ENCODE assay signal across 22 cellular contexts in the genomic region with DNA sequence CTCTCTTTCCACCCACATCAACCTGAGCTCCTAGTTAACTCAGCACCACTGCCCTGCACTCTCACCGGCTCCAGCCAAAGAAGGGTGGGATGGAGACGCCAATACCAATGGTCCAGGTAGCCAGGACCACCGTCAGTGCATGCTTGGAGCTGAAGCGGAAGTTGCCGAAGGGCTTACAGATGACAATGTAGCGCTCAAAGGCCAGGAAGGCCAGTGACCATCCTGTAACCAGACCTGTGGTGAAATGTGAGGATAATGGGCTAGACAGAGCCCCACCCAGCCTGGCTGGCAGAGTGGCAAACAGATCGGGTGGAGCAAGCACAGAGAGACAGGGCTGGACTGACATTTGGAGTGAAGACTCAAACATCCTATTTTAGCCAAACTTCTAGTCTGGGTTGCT. TPM values are rescaled to one million over a fixed set of nuclear protein-coding genes. Genes with fewer than 3 reads are reported as not detected.
DNase-seq lines count a peak whose midpoint lies in the region; ATAC-seq, FAIRE-seq and TF ChIP-seq lines count a peak whose summit lies in the region.
"Had no signal": no experiment of that assay in that cellular context is flagged by ENCODE, and none has a peak within 500 bp of the region (broad histone marks: within the 10 kb centered on the region; RNA-seq: fewer than 3 reads in every experiment).

No MANE protein-coding gene starts in this region.

- no peak for TF ChIP-seq RAD21 in GM12878 (IDR thresholded peaks at IDR 0.05; ENCODE audit: insufficient read depth, low read depth, low read length)

- 95% methylated on average over 7 of the region's 7 CpGs for WGBS in GM12878 (ENCODE audit: insufficient coverage, insufficient replicate concordance, low lambda C conversion rate, missing lambda C conversion rate)

- H2AFZ ChIP-seq in GM12878 (ENCODE audit: control insufficient read depth, low read depth, low read length) = no peak overlapping the region

- H4K20me1 ChIP-seq in GM12878 (ENCODE audit: control insufficient read depth, insufficient read depth) = no peaks in the 10 kb centered on the region
- H4K20me1 ChIP-seq: BLaER1 had no signal

- H3K79me2 ChIP-seq in GM12878 (ENCODE audit: control insufficient read depth, insufficient read depth, low read length) = no peaks in the 10 kb centered on the region

- DNase-seq in left ventricle myocardium superior = no peak
- DNase-seq in left ventricle myocardium inferior = no peak
- no peak for DNase-seq in GM12878 (ENCODE audit: low read depth, low spot score)
- peak; percentile 45 for DNase-seq in myocyte (ENCODE audit: low read depth)
- DNase-seq in GM10248 (ENCODE audit: extremely low spot score) = no peak
- DNase-seq in KBM-7 = no peak
- DNase-seq: CD4-positive, alpha-beta memory T cell; Karpas-422; NCI-H1417 treated with DMSO at 0.1 percent for 48 hours; NCI-H187 treated with DMSO at 0.1 percent for 48 hours; NCI-H2227 treated with DMSO at 0.1 percent for 48 hours; NCI-H510A treated with DMSO at 0.1 percent for 48 hours; NCI-H774; OCI-M1; SJCRH30 had no signal

- no peak overlapping the region for H3K9ac ChIP-seq in GM12878 (ENCODE audit: control insufficient read depth, insufficient read depth, low read length)
- H3K9ac ChIP-seq: BLaER1 had no signal

- H3K4me1 ChIP-seq in left ventricle myocardium inferior (peaks cover 9% of the 10 kb centered on the region), GM12878 (ENCODE audit: control insufficient read depth, insufficient read depth, low read length) (no peaks in the 10 kb centered on the region)
- H3K4me1 ChIP-seq: A549, HAP-1, SJCRH30 had no signal

- H3K4me3 ChIP-seq in left ventricle myocardium inferior (no peak overlapping the region), GM12878 (no peak overlapping the region)
- H3K4me3 ChIP-seq: A549, BLaER1, HAP-1, SJCRH30 had no signal

- no peak overlapping the region for H3K4me2 ChIP-seq in GM12878 (ENCODE audit: control insufficient read depth, insufficient read depth)
- H3K4me2 ChIP-seq: A549, BLaER1 had no signal

- ATAC-seq in left ventricle myocardium superior = peak; percentile 10
- no peak for ATAC-seq in GM12878
- no peak for ATAC-seq in HG03432 (IDR thresholded peaks at IDR 0.05; ENCODE audit: unreplicated experiment)

- intact Hi-C loops in left ventricle myocardium superior (cut with micrococcal nuclease) (no loop called here), left ventricle myocardium inferior (cut with micrococcal nuclease) (no loop called here), GM12878 (cut with micrococcal nuclease; ENCODE audit: unreplicated experiment) (no loop called here)

- no peak overlapping the region for H3K27ac ChIP-seq in left ventricle myocardium inferior (replicated peaks)
- H3K27ac ChIP-seq in GM12878 (ENCODE audit: control insufficient read depth, insufficient read depth) = no peak overlapping the region
- H3K27ac ChIP-seq: A549, BLaER1, RWPE1, SJCRH30 had no signal

- SMC1A ChIA-PET in GM12878 (lab: Charles Lee; ENCODE audit: uncharacterized antibody, unreplicated experiment) = no interaction called here

- H3K27me3 ChIP-seq in left ventricle myocardium inferior (ENCODE audit: low read depth) (no peaks in the 10 kb centered on the region), GM12878 (replicated peaks in 1 of 2; ENCODE audit: control insufficient read depth in 2 of 2, insufficient read depth in 2 of 2, low read length in 1 of 2) (no peaks in the 10 kb centered on the region)
- H3K27me3 ChIP-seq: BLaER1, SJCRH30 had no signal

- no TSS peak for BruUV-seq in GM12878 (replicated peaks; lab: Mats Ljungman, UMichigan)

- H3K9me3 ChIP-seq in left ventricle myocardium inferior (replicated peaks) = peaks cover 12% of the 10 kb centered on the region
- H3K9me3 ChIP-seq in GM12878 (replicated peaks; ENCODE audit: control insufficient read depth, insufficient read depth, low read length) = no peaks in the 10 kb centered on the region; the same call in 2 of the 3 replicates
- H3K9me3 ChIP-seq: HAP-1 had no signal

- POLR2A ChIA-PET in GM12878 (lab: Charles Lee) = no interaction called here
- POLR2A ChIA-PET in GM10248 (lab: Yijun Ruan, JAX) = no interaction called here

- FAIRE-seq in GM12878 (lab: Jason Lieb, UNC) = no peak
- FAIRE-seq: A549 had no signal

- no peak for TF ChIP-seq POLR2A in GM12878 (IDR thresholded peaks at IDR 0.05; ENCODE audit: low read depth, low read length)

- CTCF ChIA-PET in GM12878 (lab: Yijun Ruan, JAX) (interaction anchor here (1.0 kb wide), 1 partner anchor 18 kb away, joined by 3 read pairs; no protein-coding TSS in a partner anchor), GM10248 (lab: Yijun Ruan, JAX) (interaction anchor here (1.0 to 2.0 kb wide), 3 partner anchors 10 to 15 kb away, joined by 3 to 5 read pairs (median 4); no protein-coding TSS in a partner anchor)

- TF ChIP-seq CTCF in left ventricle myocardium inferior (IDR thresholded peaks at IDR 0.05; ENCODE audit: borderline replicate concordance) (no peak), GM12878 (IDR thresholded peaks at IDR 0.05 in 2 of 3, conservative IDR thresholded peaks at IDR 0.05 in 1 of 3; ENCODE audit: control insufficient read depth in 2 of 3, extremely low read depth in 1 of 3, insufficient read depth in 1 of 3, low read depth in 3 of 3, low read length in 3 of 3) (no peak), GM10248 (IDR thresholded peaks at IDR 0.05; ENCODE audit: control extremely low read depth, extremely low read depth, low read depth, missing control alignments) (no peak)

- in situ Hi-C loops in GM12878 (cut with MboI) (no loop called here), KBM-7 (cut with MboI; ENCODE audit: low pct_unique_long_range_greater_than_20kb, low sequenced_read_pairs) (no loop called here)

- RAD21 ChIA-PET in GM12878 (lab: Charles Lee; ENCODE audit: unreplicated experiment) = no interaction called here

- TF ChIP-seq EP300 in GM12878 (IDR thresholded peaks at IDR 0.05; ENCODE audit: borderline replicate concordance in 1 of 2, control insufficient read depth in 1 of 2, low read depth in 2 of 2, low read length in 2 of 2) = no peak

- peaks cover 30% of the 10 kb centered on the region for H3K36me3 ChIP-seq in left ventricle myocardium inferior
- H3K36me3 ChIP-seq in GM12878 (ENCODE audit: control insufficient read depth in 2 of 2, insufficient read depth in 2 of 2, low read length in 1 of 2) = peaks cover 4 to 10% of the 10 kb centered on the region in 2 experiments; a peak in 3 of 4 replicates

RNA-seq across cellular contexts. Expression of a gene that starts 0.7 kb away (rescaled TPM):
- total RNA-seq in left ventricle myocardium superior (not detected), left ventricle myocardium inferior (not detected), GM12878 (2014; rRNA removed) (not detected in 2 replicates), GM12878 (2014; rRNA removed; fragmentation: Illumina TruSeq; extraction: Trizol) (not detected in 2 replicates), GM12878 (2021) (not detected in 2 replicates), myocyte (2.8 and 3.4 TPM in 2 replicates)
- not detected in 2 replicates for total RNA-seq in GM12878 (2013; cell fraction: nucleolus; rRNA removed)
- polyA plus RNA-seq in GM12878 (2011; ENCODE audit: low read depth) = not detected
- polyA plus RNA-seq in GM12878 (2011; rRNA removed) (not detected in 2 replicates), GM12878 (2014; fragmentation: Illumina TruSeq; extraction: Trizol) (not detected in 2 replicates), GM12878 (2014; fragmentation: Nextera tagmentation; extraction: Ambion mirVana) (under 1 TPM; 0.13 to 0.26 TPM), GM12878 (2014; rRNA removed) (not detected in 2 replicates), GM12878 (2016; fragmentation: Nextera tagmentation; extraction: Ambion mirVana) (under 1 TPM; 0.11 to 0.35 TPM)
- not detected in 2 replicates for polyA plus RNA-seq in GM12878 (2011; cell fraction: cytosol; rRNA removed)
- not detected in 2 replicates for polyA plus RNA-seq in GM12878 (2011; cell fraction: nucleus; rRNA removed)
- not detected in 2 replicates for polyA plus RNA-seq in GM12878 (2012)
- polyA minus RNA-seq in GM12878 (2011; rRNA and poly(A)+ RNA removed) = not detected in 2 replicates
- not detected in 2 replicates for polyA minus RNA-seq in GM12878 (2011; cell fraction: cytosol; rRNA and poly(A)+ RNA removed)
- polyA minus RNA-seq in GM12878 (2011; cell fraction: nucleus; rRNA and poly(A)+ RNA removed) = not detected in 2 replicates
- polyA plus RNA-seq in myocyte (2012) = 4.0 TPM
- total RNA-seq: CD4-positive, alpha-beta memory T cell; HT-29; MCF 10A; SJCRH30 had no signal
- polyA plus RNA-seq: A549; CD4-positive, alpha-beta memory T cell had no signal

RNA-seq across cellular contexts. Expression of a gene that starts 16.8 kb away (rescaled TPM):
- total RNA-seq in left ventricle myocardium superior (6.5 TPM), left ventricle myocardium inferior (8.2 TPM), GM12878 (2014; rRNA removed) (0.71 and 1.6 TPM in 2 replicates), GM12878 (2014; rRNA removed; fragmentation: Illumina TruSeq; extraction: Trizol) (1.7 and 2.3 TPM in 2 replicates), GM12878 (2021) (1.8 and 2.8 TPM in 2 replicates), myocyte (4.6 and 5.0 TPM in 2 replicates)
- 20.7 and 21.1 TPM in 2 replicates for total RNA-seq in GM12878 (2013; cell fraction: nucleolus; rRNA removed)
- polyA plus RNA-seq in GM12878 (2011; ENCODE audit: low read depth) = 1.1 TPM
- polyA plus RNA-seq in GM12878 (2011; rRNA removed) (3.6 and 4.8 TPM in 2 replicates), GM12878 (2014; fragmentation: Illumina TruSeq; extraction: Trizol) (1.3 and 1.6 TPM in 2 replicates), GM12878 (2014; fragmentation: Nextera tagmentation; extraction: Ambion mirVana) (under 1 TPM; 0.32 to 0.33 TPM), GM12878 (2014; rRNA removed) (2.1 and 3.0 TPM in 2 replicates), GM12878 (2016; fragmentation: Nextera tagmentation; extraction: Ambion mirVana) (1 to 10 TPM in 1 of 2 experiments, under 1 TPM in 1; 0.87 to 1.2 TPM)
- 1.3 and 3.1 TPM in 2 replicates for polyA plus RNA-seq in GM12878 (2011; cell fraction: cytosol; rRNA removed)
- 16.7 and 18.0 TPM in 2 replicates for polyA plus RNA-seq in GM12878 (2011; cell fraction: nucleus; rRNA removed)
- polyA plus RNA-seq in GM12878 (2012) = 1.3 and 1.9 TPM in 2 replicates
- 2.7 and 4.2 TPM in 2 replicates for polyA minus RNA-seq in GM12878 (2011; rRNA and poly(A)+ RNA removed)
- 0.83 and 2.4 TPM in 2 replicates for polyA minus RNA-seq in GM12878 (2011; cell fraction: cytosol; rRNA and poly(A)+ RNA removed)
- polyA minus RNA-seq in GM12878 (2011; cell fraction: nucleus; rRNA and poly(A)+ RNA removed) = 3.5 and 8.1 TPM in 2 replicates
- 5.3 TPM for polyA plus RNA-seq in myocyte (2012)
- total RNA-seq: HT-29 had no signal

RNA-seq across cellular contexts. Expression of a gene that starts 35.8 kb away (rescaled TPM):
- total RNA-seq in left ventricle myocardium superior = 186 TPM
- total RNA-seq in left ventricle myocardium inferior = 236 TPM
- total RNA-seq in GM12878 (2013; cell fraction: nucleolus; rRNA removed) = 55.0 and 55.9 TPM in 2 replicates
- 31.8 and 36.0 TPM in 2 replicates for total RNA-seq in GM12878 (2014; rRNA removed)
- 50.0 and 53.9 TPM in 2 replicates for total RNA-seq in GM12878 (2014; rRNA removed; fragmentation: Illumina TruSeq; extraction: Trizol)
- total RNA-seq in GM12878 (2021) = 28.1 and 33.0 TPM in 2 replicates
- 23.4 TPM for polyA plus RNA-seq in GM12878 (2011; ENCODE audit: low read depth)
- 39.9 and 49.4 TPM in 2 replicates for polyA plus RNA-seq in GM12878 (2011; rRNA removed)
- polyA plus RNA-seq in GM12878 (2011; cell fraction: cytosol; rRNA removed) = 15.5 and 17.9 TPM in 2 replicates
- 16.9 and 20.0 TPM in 2 replicates for polyA plus RNA-seq in GM12878 (2011; cell fraction: nucleus; rRNA removed)
- 28.5 and 32.5 TPM in 2 replicates for polyA plus RNA-seq in GM12878 (2012)
- 48.5 and 61.8 TPM in 2 replicates for polyA plus RNA-seq in GM12878 (2014; fragmentation: Illumina TruSeq; extraction: Trizol)
- 10 to 100 TPM; 33.6 to 44.3 TPM for polyA plus RNA-seq in GM12878 (2014; fragmentation: Nextera tagmentation; extraction: Ambion mirVana)
- 23.8 and 31.2 TPM in 2 replicates for polyA plus RNA-seq in GM12878 (2014; rRNA removed)
- 10 to 100 TPM; 66.3 to 75.6 TPM for polyA plus RNA-seq in GM12878 (2016; fragmentation: Nextera tagmentation; extraction: Ambion mirVana)
- 22.0 and 27.6 TPM in 2 replicates for polyA minus RNA-seq in GM12878 (2011; rRNA and poly(A)+ RNA removed)
- polyA minus RNA-seq in GM12878 (2011; cell fraction: cytosol; rRNA and poly(A)+ RNA removed) = 14.4 and 17.8 TPM in 2 replicates
- polyA minus RNA-seq in GM12878 (2011; cell fraction: nucleus; rRNA and poly(A)+ RNA removed) = 6.3 and 8.8 TPM in 2 replicates
- 672 and 951 TPM in 2 replicates for total RNA-seq in myocyte
- 810 TPM for polyA plus RNA-seq in myocyte (2012)

RNA-seq across cellular contexts. Expression of a gene that starts 55.3 kb away (rescaled TPM):
- 591 TPM for total RNA-seq in left ventricle myocardium superior
- total RNA-seq in left ventricle myocardium inferior = 839 TPM
- total RNA-seq in GM12878 (2013; cell fraction: nucleolus; rRNA removed) = 0.04 TPM in 1 of 2 replicates, not detected in the other
- total RNA-seq in GM12878 (2014; rRNA removed) = 0.05 and 0.11 TPM in 2 replicates
- 0.09 TPM in 1 of 2 replicates, not detected in the other for total RNA-seq in GM12878 (2014; rRNA removed; fragmentation: Illumina TruSeq; extraction: Trizol)
- total RNA-seq in GM12878 (2021) = 0.21 and 0.32 TPM in 2 replicates
- 0.07 TPM for polyA plus RNA-seq in GM12878 (2011; ENCODE audit: low read depth)
- not detected in 2 replicates for polyA plus RNA-seq in GM12878 (2011; rRNA removed)
- not detected in 2 replicates for polyA plus RNA-seq in GM12878 (2011; cell fraction: cytosol; rRNA removed)
- polyA plus RNA-seq in GM12878 (2011; cell fraction: nucleus; rRNA removed) = 0.03 TPM in 1 of 2 replicates, not detected in the other
- polyA plus RNA-seq in GM12878 (2012) = 0.12 and 0.17 TPM in 2 replicates
- polyA plus RNA-seq in GM12878 (2014; fragmentation: Illumina TruSeq; extraction: Trizol) = 0.01 TPM in 1 of 2 replicates, not detected in the other
- under 1 TPM in 1 of 2 experiments, not detected in 1; 0.02 TPM for polyA plus RNA-seq in GM12878 (2014; fragmentation: Nextera tagmentation; extraction: Ambion mirVana)
- polyA plus RNA-seq in GM12878 (2014; rRNA removed) = 0.01 and 0.06 TPM in 2 replicates
- polyA plus RNA-seq in GM12878 (2016; fragmentation: Nextera tagmentation; extraction: Ambion mirVana) = under 1 TPM; 0.03 to 0.08 TPM
- 0.05 and 0.07 TPM in 2 replicates for polyA minus RNA-seq in GM12878 (2011; rRNA and poly(A)+ RNA removed)
- polyA minus RNA-seq in GM12878 (2011; cell fraction: cytosol; rRNA and poly(A)+ RNA removed) = 0.13 TPM in 1 of 2 replicates, not detected in the other
- polyA minus RNA-seq in GM12878 (2011; cell fraction: nucleus; rRNA and poly(A)+ RNA removed) = 0.19 TPM in 1 of 2 replicates, not detected in the other
- 703 and 1,085 TPM in 2 replicates for total RNA-seq in myocyte
- polyA plus RNA-seq in myocyte (2012) = 401 TPM
- polyA plus RNA-seq: CD4-positive, alpha-beta memory T cell had no signal
